ENCODE assay signal across 9 cellular contexts in the genomic region with DNA sequence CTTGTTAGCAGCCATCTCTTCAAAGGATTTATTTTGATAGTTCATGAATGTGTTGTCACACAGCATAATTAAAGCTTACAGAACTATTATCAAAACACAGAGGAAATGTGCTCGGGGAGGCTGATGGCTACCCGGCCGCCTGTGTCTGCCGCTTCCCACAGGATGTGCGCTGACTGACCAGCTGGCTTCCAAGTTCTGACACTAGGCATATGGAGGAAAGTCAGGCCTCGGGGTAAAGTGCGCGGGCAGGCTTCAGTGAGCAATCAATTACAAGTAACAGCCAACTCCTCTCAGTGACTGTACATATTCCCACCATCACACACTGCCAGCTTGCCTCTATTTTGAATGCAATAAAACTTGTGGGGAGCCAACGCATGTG.
A peak's percentile ranks its signal among the peaks of the same experiment; 100 is the strongest.
DNase-seq lines count a peak whose midpoint lies in the region; TF ChIP-seq lines count a peak whose summit lies in the region.
"Had no signal": no experiment of that assay in that cellular context is flagged by ENCODE, and none has a peak within 500 bp of the region (broad histone marks: within the 10 kb centered on the region; RNA-seq: fewer than 3 reads in every experiment).

No MANE protein-coding gene starts in this region.

- no peak for TF ChIP-seq EP300 in ovary (IDR thresholded peaks at IDR 0.05)

- WGBS in ovary, 3 donors: 12 to 25% (median 15%) methylated on average over 9 of the region's 9 CpGs

- TF ChIP-seq CTCF in fibroblast of pulmonary artery (IDR thresholded peaks at IDR 0.05; ENCODE audit: low read length, missing control alignments) (no peak), ovary (IDR thresholded peaks at IDR 0.05) (no peak), GM10248 (IDR thresholded peaks at IDR 0.05; ENCODE audit: control extremely low read depth, extremely low read depth, low read depth, missing control alignments) (no peak)

- H3K27ac Mint-ChIP-seq in CD8-positive, alpha-beta memory T cell: no peak overlapping the region
- no peak overlapping the region for H3K27ac Mint-ChIP-seq in activated T-helper 2 cell treated with anti-CD3 and anti-CD28 coated beads, Interferon-gamma antibody, Interleukin-2, Interleukin-4, amounts not matched to agents 10 μg/mL and 5 μg/mL and 100 μg/mL, durations not matched to agents 14 hours and 24 hours and 36 hours
- H3K27ac Mint-ChIP-seq: activated naive CD8-positive, alpha-beta T cell treated with anti-CD3 and anti-CD28 coated beads, Interleukin-2, amount 50 U/mL, for 24 hours had no signal

- H3K36me3 ChIP-seq in BLaER1 treated with 17β-estradiol and CSF1 and Interleukin-3, amounts not matched to agents 10 nM and 100 nM: peaks cover 0 to 98% (median 57%) of the 10 kb centered on the region in 11 experiments; a peak in 13 of 22 replicates
- no peaks in the 10 kb centered on the region for H3K36me3 ChIP-seq in ovary
- no peaks in the 10 kb centered on the region for H3K36me3 ChIP-seq in CD8-positive, alpha-beta memory T cell (ENCODE audit: insufficient read depth, low read length)

- peaks cover 0 to 6% (median 0%) of the 10 kb centered on the region in 3 donors for H3K4me1 Mint-ChIP-seq in CD8-positive, alpha-beta memory T cell
- H3K4me1 Mint-ChIP-seq in activated T-helper 2 cell treated with anti-CD3 and anti-CD28 coated beads, Interferon-gamma antibody, Interleukin-2, Interleukin-4, amounts not matched to agents 10 μg/mL and 5 μg/mL and 100 μg/mL, durations not matched to agents 14 hours and 24 hours and 36 hours (ENCODE audit: low read depth): peaks cover 3% of the 10 kb centered on the region

- intact Hi-C loops in ovary (cut with DNase I): no loop called here
- intact Hi-C loops in activated T-helper 2 cell treated with anti-CD3 and anti-CD28 coated beads, Interferon-gamma antibody, Interleukin-2, Interleukin-4, amounts not matched to agents 10 μg/mL and 5 μg/mL and 100 μg/mL, durations not matched to agents 14 hours and 24 hours and 36 hours (cut with micrococcal nuclease): no loop called here

- POLR2A ChIA-PET in CD8-positive, alpha-beta memory T cell (lab: Charles Lee): no interaction called here
- POLR2A ChIA-PET in GM10248 (lab: Yijun Ruan, JAX): no interaction called here

- H3K9me3 Mint-ChIP-seq in CD8-positive, alpha-beta memory T cell: no peaks in the 10 kb centered on the region
- H3K9me3 Mint-ChIP-seq in activated T-helper 2 cell treated with anti-CD3 and anti-CD28 coated beads, Interferon-gamma antibody, Interleukin-2, Interleukin-4, amounts not matched to agents 10 μg/mL and 5 μg/mL and 100 μg/mL, durations not matched to agents 14 hours and 24 hours and 36 hours: no peaks in the 10 kb centered on the region
- H3K9me3 Mint-ChIP-seq: activated naive CD8-positive, alpha-beta T cell treated with anti-CD3 and anti-CD28 coated beads, Interleukin-2, amount 50 U/mL, for 24 hours had no signal

- peak overlapping the region; percentile 48 to 76 (median 62); a peak in 21 of 22 replicates for H3K4me2 ChIP-seq in BLaER1 treated with 17β-estradiol and CSF1 and Interleukin-3, amounts not matched to agents 10 nM and 100 nM

- peaks cover 0 to 100% (median 57%) of the 10 kb centered on the region in 11 experiments; a peak in 14 of 22 replicates for H4K20me1 ChIP-seq in BLaER1 treated with 17β-estradiol and CSF1 and Interleukin-3, amounts not matched to agents 10 nM and 100 nM

- H3K4me1 ChIP-seq in BLaER1 treated with 17β-estradiol and CSF1 and Interleukin-3, amounts not matched to agents 10 nM and 100 nM: peaks cover 67 to 100% (median 95%) of the 10 kb centered on the region in 10 experiments
- H3K4me1 ChIP-seq in ovary (ENCODE audit: insufficient read depth): peaks cover 7% of the 10 kb centered on the region
- H3K4me1 ChIP-seq in CD8-positive, alpha-beta memory T cell (ENCODE audit: insufficient read depth, low read length): no peaks in the 10 kb centered on the region

- H3K27me3 ChIP-seq in BLaER1 treated with 17β-estradiol and CSF1 and Interleukin-3, amounts not matched to agents 10 nM and 100 nM: no peaks in the 10 kb centered on the region
- H3K27me3 ChIP-seq in ovary: no peaks in the 10 kb centered on the region
- no peaks in the 10 kb centered on the region for H3K27me3 ChIP-seq in CD8-positive, alpha-beta memory T cell (ENCODE audit: insufficient read depth, low read length, poor library complexity, severe bottlenecking)

- DNase-seq in NOMO-1 (lab: John Stamatoyannopoulos, UW; ENCODE audit: unreplicated experiment in 2 of 2) (peak; percentile 28 to 76), fibroblast of pulmonary artery (ENCODE audit: low read depth) (peak; percentile 82), ovary (peak; percentile 48 to 61 (median 51)), GM10248 (ENCODE audit: extremely low spot score) (no peak), OCI-M2 (lab: John Stamatoyannopoulos, UW; ENCODE audit: unreplicated experiment) (no peak)
- no peak for DNase-seq in CD8-positive, alpha-beta memory T cell
- DNase-seq in activated T-helper 2 cell treated with anti-CD3 and anti-CD28 coated beads, Interferon-gamma antibody, Interleukin-2, Interleukin-4, amounts not matched to agents 10 μg/mL and 5 μg/mL and 100 μg/mL, durations not matched to agents 14 hours and 24 hours and 36 hours (ENCODE audit: low spot score): no peak
- DNase-seq: activated naive CD8-positive, alpha-beta T cell treated with anti-CD3 and anti-CD28 coated beads, Interleukin-2, amount 50 U/mL, for 24 hours had no signal

- peaks cover 7 to 24% of the 10 kb centered on the region in 2 donors for H3K27me3 Mint-ChIP-seq in CD8-positive, alpha-beta memory T cell
- peaks cover 2% of the 10 kb centered on the region for H3K27me3 Mint-ChIP-seq in activated T-helper 2 cell treated with anti-CD3 and anti-CD28 coated beads, Interferon-gamma antibody, Interleukin-2, Interleukin-4, amounts not matched to agents 10 μg/mL and 5 μg/mL and 100 μg/mL, durations not matched to agents 14 hours and 24 hours and 36 hours (ENCODE audit: low read depth)
- H3K27me3 Mint-ChIP-seq: activated naive CD8-positive, alpha-beta T cell treated with anti-CD3 and anti-CD28 coated beads, Interleukin-2, amount 50 U/mL, for 24 hours had no signal

- H3K36me3 Mint-ChIP-seq in CD8-positive, alpha-beta memory T cell: no peaks in the 10 kb centered on the region
- no peaks in the 10 kb centered on the region for H3K36me3 Mint-ChIP-seq in activated T-helper 2 cell treated with anti-CD3 and anti-CD28 coated beads, Interferon-gamma antibody, Interleukin-2, Interleukin-4, amounts not matched to agents 10 μg/mL and 5 μg/mL and 100 μg/mL, durations not matched to agents 14 hours and 24 hours and 36 hours (ENCODE audit: low read depth)

- CTCF ChIA-PET in CD8-positive, alpha-beta memory T cell (lab: Charles Lee): no interaction called here
- CTCF ChIA-PET in GM10248 (lab: Yijun Ruan, JAX): interaction anchor here (1.2 to 1.4 kb wide), 2 partner anchors 11 to 12 kb away, joined by 3 to 4 read pairs; no protein-coding TSS in a partner anchor

- no peak for TF ChIP-seq POLR2A in ovary (IDR thresholded peaks at IDR 0.05)

- no peaks in the 10 kb centered on the region for H3K9me3 ChIP-seq in BLaER1 treated with 17β-estradiol and CSF1 and Interleukin-3, amounts not matched to agents 10 nM and 100 nM (replicated peaks in 1 of 11)
- no peaks in the 10 kb centered on the region for H3K9me3 ChIP-seq in ovary
- no peaks in the 10 kb centered on the region for H3K9me3 ChIP-seq in CD8-positive, alpha-beta memory T cell (ENCODE audit: low read length)

- H3K9ac ChIP-seq in BLaER1 treated with 17β-estradiol and CSF1 and Interleukin-3, amounts not matched to agents 10 nM and 100 nM: peak overlapping the region in 9 of 11 experiments; percentile 4 to 43 (median 32); a peak in 8 of 22 replicates

- peak overlapping the region in 9 of 11 experiments; percentile 42 to 71 (median 61); a peak in 18 of 22 replicates for H3K27ac ChIP-seq in BLaER1 treated with 17β-estradiol and CSF1 and Interleukin-3, amounts not matched to agents 10 nM and 100 nM
- no peak overlapping the region for H3K27ac ChIP-seq in ovary
- H3K27ac ChIP-seq in CD8-positive, alpha-beta memory T cell (ENCODE audit: low read depth, low read length): no peak overlapping the region

- no peak overlapping the region for H3K4me3 ChIP-seq in BLaER1 treated with 17β-estradiol and CSF1 and Interleukin-3, amounts not matched to agents 10 nM and 100 nM
- peak overlapping the region; percentile 29 for H3K4me3 ChIP-seq in fibroblast of pulmonary artery (replicated peaks; ENCODE audit: low read depth, low read length)
- H3K4me3 ChIP-seq in ovary: no peak overlapping the region
- no peak overlapping the region for H3K4me3 ChIP-seq in CD8-positive, alpha-beta memory T cell (ENCODE audit: low read length)

- H3K4me3 Mint-ChIP-seq in CD8-positive, alpha-beta memory T cell: no peak overlapping the region
- no peak overlapping the region for H3K4me3 Mint-ChIP-seq in activated T-helper 2 cell treated with anti-CD3 and anti-CD28 coated beads, Interferon-gamma antibody, Interleukin-2, Interleukin-4, amounts not matched to agents 10 μg/mL and 5 μg/mL and 100 μg/mL, durations not matched to agents 14 hours and 24 hours and 36 hours (ENCODE audit: low read depth)
- H3K4me3 Mint-ChIP-seq: activated naive CD8-positive, alpha-beta T cell treated with anti-CD3 and anti-CD28 coated beads, Interleukin-2, amount 50 U/mL, for 24 hours had no signal

Comparison
In these comparisons a context has a peak if more than half of its experiments do, and no peak if none do; other contexts are left out.
1. H3K27ac ChIP-seq: peak in BLaER1 treated with 17β-estradiol and CSF1 and Interleukin-3, amounts not matched to agents 10 nM and 100 nM (9 of 11); none in ovary (0 of 2) and CD8-positive, alpha-beta memory T cell (single experiment).
2. DNase-seq: peak in NOMO-1 (2 of 2), fibroblast of pulmonary artery (single experiment) and ovary (5 of 5); none in CD8-positive, alpha-beta memory T cell (0 of 5), GM10248 (single experiment), OCI-M2 (single experiment) and activated T-helper 2 cell treated with anti-CD3 and anti-CD28 coated beads, Interferon-gamma antibody, Interleukin-2, Interleukin-4, amounts not matched to agents 10 μg/mL and 5 μg/mL and 100 μg/mL, durations not matched to agents 14 hours and 24 hours and 36 hours (single experiment).